In the genomic region with DNA sequence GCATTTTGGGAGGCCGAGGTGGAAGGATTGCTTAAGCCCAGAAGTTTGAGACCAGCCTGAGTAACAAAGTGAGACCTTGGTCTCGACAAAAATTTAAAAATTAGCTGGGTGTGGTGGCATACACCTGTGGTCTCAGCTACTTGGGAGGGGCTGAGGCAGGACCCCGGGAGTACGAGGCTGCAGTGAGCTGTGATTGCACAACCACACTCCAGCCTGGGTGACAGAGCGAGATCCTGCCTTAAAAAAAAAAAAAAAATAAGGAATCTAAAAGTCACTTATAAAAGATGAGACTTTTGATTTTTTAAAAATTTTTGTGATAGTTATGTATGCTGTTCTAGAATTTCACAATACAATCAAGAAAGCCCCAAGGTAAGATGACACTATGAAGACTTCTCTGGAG, we compare ENCODE assay signal across 26 cellular contexts.
"Had no signal": no experiment of that assay in that cellular context is flagged by ENCODE, and none has a peak within 500 bp of the region (broad histone marks: within the 10 kb centered on the region; RNA-seq: fewer than 3 reads in every experiment).

No MANE protein-coding gene starts in this region.

- ATAC-seq: effector memory CD8-positive, alpha-beta T cell; esophagus mucosa; gastroesophageal sphincter had no signal

- FAIRE-seq: colon, endometrium, endothelial cell of umbilical vein, frontal cortex had no signal

- H3K4me3 ChIP-seq: colonic mucosa, coronary artery, dorsolateral prefrontal cortex, esophagus muscularis mucosa, esophagus squamous epithelium, gastrocnemius medialis, gastroesophageal sphincter, heart left ventricle, heart right ventricle had no signal

- DNase-seq: colonic mucosa; cortex of kidney; dermis blood vessel endothelial cell; dorsolateral prefrontal cortex; effector CD4-positive, alpha-beta T cell; effector memory CD4-positive, alpha-beta T cell; effector memory CD8-positive, alpha-beta T cell; endodermal cell; erythroblast; esophagus squamous epithelium; foreskin fibroblast; foreskin keratinocyte; foreskin melanocyte; gastrocnemius medialis; glutamatergic neuron had no signal

- H3K27me3 ChIP-seq: colonic mucosa, dorsolateral prefrontal cortex, esophagus muscularis mucosa, esophagus squamous epithelium, foreskin keratinocyte, gastrocnemius medialis, gastroesophageal sphincter, heart left ventricle had no signal

- H3K27ac ChIP-seq: colonic mucosa, dorsolateral prefrontal cortex, epithelial cell of prostate, esophagus muscularis mucosa, esophagus squamous epithelium, foreskin keratinocyte, gastrocnemius medialis, gastroesophageal sphincter, heart left ventricle, heart right ventricle had no signal

- H3K4me1 ChIP-seq: colonic mucosa, esophagus muscularis mucosa, esophagus squamous epithelium, foreskin keratinocyte, gastrocnemius medialis, gastroesophageal sphincter, heart left ventricle had no signal

- H3K36me3 ChIP-seq: colonic mucosa, esophagus muscularis mucosa, esophagus squamous epithelium, gastrocnemius medialis, gastroesophageal sphincter, heart left ventricle, heart right ventricle had no signal

- H3K9me3 ChIP-seq: colonic mucosa, esophagus muscularis mucosa, esophagus squamous epithelium, gastrocnemius medialis, gastroesophageal sphincter had no signal
